ENCODE assay signal across 31 cellular contexts in genomic region chr1:180489976-180490375, GRCh38.
"Had no signal": no experiment of that assay in that cellular context is flagged by ENCODE, and none has a peak within 500 bp of the region (broad histone marks: within the 10 kb centered on the region; RNA-seq: fewer than 3 reads in every experiment).

No MANE protein-coding gene starts in this region.

- H3K4me3 ChIP-seq: ascending aorta, breast epithelium, cardiac muscle cell, colonic mucosa, gastrocnemius medialis, heart left ventricle had no signal

- H3K27me3 Mint-ChIP-seq: activated B cell treated with CpG ODN at 0.5 μM for 24 hours; activated CD8-positive, alpha-beta T cell treated with anti-CD3 and anti-CD28 coated beads for 36 hours; activated naive CD8-positive, alpha-beta T cell treated with anti-CD3 and anti-CD28 coated beads for 36 hours; activated naive CD8-positive, alpha-beta T cell treated with anti-CD3 and anti-CD28 coated beads, Interleukin-2, amount 50 U/mL, for 24 hours; activated T-helper 17 cell treated with anti-CD3 and anti-CD28 coated beads, Interleukin-2, amount 50 U/mL, for 72 hours; brain; T-helper 17 cell had no signal

- DNase-seq: activated B cell treated with CpG ODN at 0.5 μM for 24 hours; activated CD4-positive, alpha-beta T cell treated with anti-CD3 and anti-CD28 coated beads for 48 hours; activated CD4-positive, alpha-beta T cell treated with anti-CD3 and anti-CD28 coated beads, Interleukin-2, amount 50 U/mL, for 1 hour; activated CD4-positive, alpha-beta T cell treated with anti-CD3 and anti-CD28 coated beads, Interleukin-2, amount 50 U/mL, for 48 hours; activated CD8-positive, alpha-beta memory T cell treated with anti-CD3 and anti-CD28 coated beads for 24 hours; activated CD8-positive, alpha-beta T cell treated with anti-CD3 and anti-CD28 coated beads for 36 hours; activated effector memory CD4-positive, alpha-beta T cell treated with Interleukin-2 at 50 U/mL for 16 hours; activated gamma-delta T cell treated with Interleukin-2 at 50 U/mL for 16 hours; activated naive CD4-positive, alpha-beta T cell treated with anti-CD3 and anti-CD28 coated beads, Interleukin-2, amount 50 U/mL, for 16 hours; activated naive CD4-positive, alpha-beta T cell treated with Interleukin-2 at 50 U/mL for 16 hours; activated naive CD8-positive, alpha-beta T cell treated with anti-CD3 and anti-CD28 coated beads for 36 hours; activated naive CD8-positive, alpha-beta T cell treated with anti-CD3 and anti-CD28 coated beads, Interleukin-2, amount 50 U/mL, for 24 hours; activated T-cell treated with anti-CD3 and anti-CD28 coated beads, Interleukin-2, amount 50 U/mL, for 4 hours; central memory CD4-positive, alpha-beta T cell; cerebellar nuclear complex; colonic mucosa; effector CD8-positive, alpha-beta T cell; foreskin keratinocyte; gastrocnemius medialis; glutamatergic neuron; heart left ventricle; T-helper 1 cell; T-helper 17 cell; T1000; WERI-Rb-1 had no signal

- H3K36me3 ChIP-seq: breast epithelium had no signal

- H3K4me1 ChIP-seq: ascending aorta, breast epithelium, colonic mucosa, foreskin keratinocyte, gastrocnemius medialis, heart left ventricle had no signal

- H3K27me3 ChIP-seq: ascending aorta, breast epithelium, cardiac muscle cell, colonic mucosa, foreskin keratinocyte, gastrocnemius medialis, heart left ventricle had no signal

- H3K9me3 Mint-ChIP-seq: activated B cell treated with CpG ODN at 0.5 μM for 24 hours; activated CD8-positive, alpha-beta T cell treated with anti-CD3 and anti-CD28 coated beads for 36 hours; activated naive CD8-positive, alpha-beta T cell treated with anti-CD3 and anti-CD28 coated beads for 36 hours; activated naive CD8-positive, alpha-beta T cell treated with anti-CD3 and anti-CD28 coated beads, Interleukin-2, amount 50 U/mL, for 24 hours; activated T-cell treated with anti-CD3 and anti-CD28 coated beads, Interleukin-2, amount 50 U/mL, for 4 hours; activated T-helper 17 cell treated with anti-CD3 and anti-CD28 coated beads, Interleukin-2, amount 50 U/mL, for 72 hours; brain; T-helper 2 cell treated with Interferon-gamma antibody and Interleukin-4, amounts not matched to agents 5 μg/mL and 100 μg/mL, for 36 hours had no signal

- H3K27ac ChIP-seq: ascending aorta, breast epithelium, cardiac muscle cell, colonic mucosa, foreskin keratinocyte, gastrocnemius medialis, heart left ventricle, WERI-Rb-1 had no signal

- H3K9me3 ChIP-seq: ascending aorta, breast epithelium, colonic mucosa, gastrocnemius medialis, heart left ventricle had no signal

- H3K4me1 Mint-ChIP-seq: activated T-helper 17 cell treated with anti-CD3 and anti-CD28 coated beads, Interleukin-2, amount 50 U/mL, for 72 hours had no signal

- H3K27ac Mint-ChIP-seq: activated B cell treated with CpG ODN at 0.5 μM for 24 hours; activated CD8-positive, alpha-beta T cell treated with anti-CD3 and anti-CD28 coated beads for 36 hours; activated naive CD8-positive, alpha-beta T cell treated with anti-CD3 and anti-CD28 coated beads for 36 hours; activated naive CD8-positive, alpha-beta T cell treated with anti-CD3 and anti-CD28 coated beads, Interleukin-2, amount 50 U/mL, for 24 hours; activated T-helper 17 cell treated with anti-CD3 and anti-CD28 coated beads, Interleukin-2, amount 50 U/mL, for 72 hours; brain; T-helper 17 cell; T-helper 2 cell treated with Interferon-gamma antibody and Interleukin-4, amounts not matched to agents 5 μg/mL and 100 μg/mL, for 36 hours had no signal

- H3K4me3 Mint-ChIP-seq: activated B cell treated with CpG ODN at 0.5 μM for 24 hours; activated CD8-positive, alpha-beta T cell treated with anti-CD3 and anti-CD28 coated beads for 36 hours; activated naive CD8-positive, alpha-beta T cell treated with anti-CD3 and anti-CD28 coated beads for 36 hours; activated naive CD8-positive, alpha-beta T cell treated with anti-CD3 and anti-CD28 coated beads, Interleukin-2, amount 50 U/mL, for 24 hours; activated T-cell treated with anti-CD3 and anti-CD28 coated beads, Interleukin-2, amount 50 U/mL, for 4 hours; activated T-helper 17 cell treated with anti-CD3 and anti-CD28 coated beads, Interleukin-2, amount 50 U/mL, for 72 hours; brain; T-helper 17 cell; T-helper 2 cell treated with Interferon-gamma antibody and Interleukin-4, amounts not matched to agents 5 μg/mL and 100 μg/mL, for 36 hours had no signal
